Comparison of ENCODE assay signal across 31 cellular contexts in the genomic region with DNA sequence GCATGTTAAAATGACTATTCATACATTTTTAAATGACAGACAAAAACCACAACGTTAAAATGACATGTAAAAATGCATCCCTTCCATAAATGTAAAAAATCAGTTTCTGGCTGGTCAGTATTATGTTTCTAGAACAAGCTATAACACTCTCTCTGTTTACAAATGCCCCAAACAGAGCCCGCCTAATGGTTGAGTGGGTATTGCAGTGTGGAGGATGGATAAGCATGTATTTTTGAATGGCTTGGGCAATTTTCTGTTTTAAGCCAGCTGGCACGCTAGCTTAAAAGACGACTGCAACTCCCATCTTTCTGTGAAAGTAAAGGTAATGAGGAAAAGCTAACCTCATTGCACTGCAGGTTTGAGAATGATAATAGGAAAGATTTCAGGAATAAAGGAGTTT.
"Had no signal": no experiment of that assay in that cellular context is flagged by ENCODE, and none has a peak within 500 bp of the region (broad histone marks: within the 10 kb centered on the region; RNA-seq: fewer than 3 reads in every experiment).

No MANE protein-coding gene starts in this region.

- H3K4me3 ChIP-seq: ascending aorta, coronary artery, dorsolateral prefrontal cortex, gastroesophageal sphincter, psoas muscle, right atrium auricular region, smooth muscle cell, stomach, tibial nerve had no signal

- FAIRE-seq: endothelial cell of umbilical vein had no signal

- ATAC-seq: gastroesophageal sphincter; psoas muscle; stimulated activated memory B cell treated with anti-CD40 and anti-IgM and Interleukin-4, amounts not matched to agents 10 μg/mL and 1 μg/mL and 100 μg/mL, for 72 hours had no signal

- H3K4me1 ChIP-seq: ascending aorta, parathyroid adenoma, right atrium auricular region had no signal

- DNase-seq: activated CD4-positive, alpha-beta T cell treated with anti-CD3 and anti-CD28 coated beads for 48 hours; activated CD4-positive, alpha-beta T cell treated with anti-CD3 and anti-CD28 coated beads, Interleukin-2, amount 50 U/mL, for 48 hours; activated CD8-positive, alpha-beta memory T cell treated with anti-CD3 and anti-CD28 coated beads for 24 hours; activated effector memory CD4-positive, alpha-beta T cell treated with anti-CD3 and anti-CD28 coated beads, Interleukin-2, amount 50 U/mL, for 16 hours; activated naive CD4-positive, alpha-beta T cell treated with anti-CD3 and anti-CD28 coated beads, Interleukin-2, amount 10 ng/mL, durations not matched to agents 7 days and 5 days; activated naive CD8-positive, alpha-beta T cell treated with anti-CD3 and anti-CD28 coated beads, Interleukin-2, amount 10 ng/mL, durations not matched to agents 7 days and 5 days; activated T-cell treated with anti-CD3 and anti-CD28 coated beads, Interleukin-2, amount 50 U/mL, for 1 hour; brain microvascular endothelial cell; dorsolateral prefrontal cortex; effector memory CD4-positive, alpha-beta T cell; head of caudate nucleus; hypothalamus; immature natural killer cell; naive B cell; nephron progenitor cell; psoas muscle; stimulated activated CD4-positive, alpha-beta T cell treated with anti-CD3 and anti-CD28 coated beads, Interleukin-1b, Interleukin-23, amount 100 ng/mL, for 48 hours; stimulated activated CD4-positive, alpha-beta T cell treated with anti-CD3 and anti-CD28 coated beads, Interleukin-4, amount 100 ng/mL, for 4 hours; stimulated activated CD8-positive, alpha-beta memory T cell treated with anti-CD3 and anti-CD28 coated beads, Interleukin-4, amount 100 ng/mL, for 48 hours; stomach had no signal

- H3K9me3 ChIP-seq: ascending aorta, gastroesophageal sphincter, psoas muscle, right atrium auricular region, stomach, tibial nerve had no signal

- H3K4me1 Mint-ChIP-seq: activated naive CD4-positive, alpha-beta T cell treated with anti-CD3 and anti-CD28 coated beads, Interleukin-2, amount 10 ng/mL, durations not matched to agents 7 days and 5 days; activated naive CD8-positive, alpha-beta T cell treated with anti-CD3 and anti-CD28 coated beads, Interleukin-2, amount 10 ng/mL, durations not matched to agents 7 days and 5 days; immature natural killer cell; naive B cell; stimulated activated memory B cell treated with anti-CD40 and anti-IgM and Interleukin-4, amounts not matched to agents 10 μg/mL and 1 μg/mL and 100 μg/mL, for 72 hours had no signal

- H3K36me3 Mint-ChIP-seq: activated naive CD4-positive, alpha-beta T cell treated with anti-CD3 and anti-CD28 coated beads, Interleukin-2, amount 10 ng/mL, durations not matched to agents 7 days and 5 days; activated naive CD8-positive, alpha-beta T cell treated with anti-CD3 and anti-CD28 coated beads, Interleukin-2, amount 10 ng/mL, durations not matched to agents 7 days and 5 days; immature natural killer cell; naive B cell; stimulated activated memory B cell treated with anti-CD40 and anti-IgM and Interleukin-4, amounts not matched to agents 10 μg/mL and 1 μg/mL and 100 μg/mL, for 72 hours had no signal

- H3K27ac Mint-ChIP-seq: activated naive CD4-positive, alpha-beta T cell treated with anti-CD3 and anti-CD28 coated beads, Interleukin-2, amount 10 ng/mL, durations not matched to agents 7 days and 5 days; activated naive CD8-positive, alpha-beta T cell treated with anti-CD3 and anti-CD28 coated beads, Interleukin-2, amount 10 ng/mL, durations not matched to agents 7 days and 5 days; activated T-helper 1 cell treated with anti-CD3 and anti-CD28 coated beads, Interleukin-12 subunit alpha, Interleukin-12 subunit beta, Interleukin-2, Interleukin-4 antibody, amounts not matched to agents 30 ng/mL and 10 ng/mL and 1 ng/mL, durations not matched to agents 14 hours and 24 hours and 36 hours; immature natural killer cell; naive B cell; nephron progenitor cell; stimulated activated memory B cell treated with anti-CD40 and anti-IgM and Interleukin-4, amounts not matched to agents 10 μg/mL and 1 μg/mL and 100 μg/mL, for 72 hours had no signal

- H3K27me3 ChIP-seq: ascending aorta, brain microvascular endothelial cell, dorsolateral prefrontal cortex, gastroesophageal sphincter, right atrium auricular region, stomach, tibial nerve had no signal

- H3K9me3 Mint-ChIP-seq: activated naive CD4-positive, alpha-beta T cell treated with anti-CD3 and anti-CD28 coated beads, Interleukin-2, amount 10 ng/mL, durations not matched to agents 7 days and 5 days; activated naive CD8-positive, alpha-beta T cell treated with anti-CD3 and anti-CD28 coated beads, Interleukin-2, amount 10 ng/mL, durations not matched to agents 7 days and 5 days; activated T-helper 1 cell treated with anti-CD3 and anti-CD28 coated beads, Interleukin-12 subunit alpha, Interleukin-12 subunit beta, Interleukin-2, Interleukin-4 antibody, amounts not matched to agents 30 ng/mL and 10 ng/mL and 1 ng/mL, durations not matched to agents 14 hours and 24 hours and 36 hours; immature natural killer cell; mesothelial cell of epicardium; nephron progenitor cell; stimulated activated memory B cell treated with anti-CD40 and anti-IgM and Interleukin-4, amounts not matched to agents 10 μg/mL and 1 μg/mL and 100 μg/mL, for 72 hours had no signal

- H3K27me3 Mint-ChIP-seq: activated naive CD4-positive, alpha-beta T cell treated with anti-CD3 and anti-CD28 coated beads, Interleukin-2, amount 10 ng/mL, durations not matched to agents 7 days and 5 days; activated naive CD8-positive, alpha-beta T cell treated with anti-CD3 and anti-CD28 coated beads, Interleukin-2, amount 10 ng/mL, durations not matched to agents 7 days and 5 days; naive B cell; stimulated activated memory B cell treated with anti-CD40 and anti-IgM and Interleukin-4, amounts not matched to agents 10 μg/mL and 1 μg/mL and 100 μg/mL, for 72 hours had no signal

- H3K27ac ChIP-seq: ascending aorta, brain microvascular endothelial cell, coronary artery, dorsolateral prefrontal cortex, gastroesophageal sphincter, parathyroid adenoma, psoas muscle, right atrium auricular region, stomach, tibial nerve had no signal

- H3K4me3 Mint-ChIP-seq: activated naive CD4-positive, alpha-beta T cell treated with anti-CD3 and anti-CD28 coated beads, Interleukin-2, amount 10 ng/mL, durations not matched to agents 7 days and 5 days; activated naive CD8-positive, alpha-beta T cell treated with anti-CD3 and anti-CD28 coated beads, Interleukin-2, amount 10 ng/mL, durations not matched to agents 7 days and 5 days; activated T-helper 1 cell treated with anti-CD3 and anti-CD28 coated beads, Interleukin-12 subunit alpha, Interleukin-12 subunit beta, Interleukin-2, Interleukin-4 antibody, amounts not matched to agents 30 ng/mL and 10 ng/mL and 1 ng/mL, durations not matched to agents 14 hours and 24 hours and 36 hours; immature natural killer cell; mesothelial cell of epicardium; naive B cell; nephron progenitor cell; stimulated activated memory B cell treated with anti-CD40 and anti-IgM and Interleukin-4, amounts not matched to agents 10 μg/mL and 1 μg/mL and 100 μg/mL, for 72 hours had no signal
